In the genomic region with DNA sequence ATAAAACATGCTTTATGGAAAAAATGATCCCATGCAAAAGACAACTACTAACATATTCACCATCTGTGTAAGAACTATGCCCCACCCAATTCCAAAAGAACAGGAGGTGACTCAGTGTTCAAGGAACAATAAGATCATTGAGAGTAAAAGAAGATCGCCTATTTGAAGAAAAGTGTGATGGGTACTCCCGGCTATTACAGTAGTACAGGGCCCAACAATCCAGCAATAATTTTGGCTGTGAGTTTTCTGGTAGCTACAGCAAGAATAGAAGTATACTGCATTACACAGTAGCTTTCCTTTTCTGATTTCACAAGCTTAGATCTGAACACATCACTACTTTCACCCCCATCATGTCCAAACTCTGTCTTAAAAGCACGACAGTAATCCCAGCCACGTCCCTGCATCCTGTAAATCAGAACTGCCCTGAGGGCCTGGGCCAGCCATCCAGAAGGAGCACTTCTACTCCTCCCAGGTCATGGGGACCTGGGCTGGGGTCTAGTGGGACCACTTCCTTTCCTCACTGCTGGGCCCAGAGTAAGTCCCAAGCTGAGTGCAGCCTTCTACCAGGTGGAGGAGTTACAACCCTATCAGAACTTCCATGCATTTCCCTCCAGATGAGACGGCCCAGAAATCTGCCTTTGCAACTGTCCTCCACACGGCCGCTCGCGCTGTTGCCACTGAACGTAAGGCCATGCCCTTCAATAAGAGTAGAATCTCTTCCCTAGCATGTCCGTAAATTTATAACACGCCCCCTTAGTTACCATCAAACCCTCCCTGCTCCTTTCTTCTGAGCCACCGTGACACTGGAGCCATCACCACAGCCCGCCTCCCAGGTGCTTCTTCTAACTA, we compare ENCODE assay signal across 8 cellular contexts. TPM values are rescaled to one million over a fixed set of nuclear protein-coding genes. Genes with fewer than 3 reads are reported as not detected.
DNase-seq lines count a peak whose midpoint lies in the region; ATAC-seq and TF ChIP-seq lines count a peak whose summit lies in the region.

No MANE protein-coding gene starts in this region.

- WGBS in gastroesophageal sphincter (ENCODE audit: low coverage in 1 of 2), 2 donors: 46 to 48% methylated on average over 11 to 13 of the region's 14 CpGs

- TF ChIP-seq CTCF in gastroesophageal sphincter (IDR thresholded peaks at IDR 0.05): no peak

- peak overlapping the region in 1 of 2 donors; percentile 24 for H3K4me3 ChIP-seq in gastroesophageal sphincter

- H3K36me3 ChIP-seq in gastroesophageal sphincter: peaks cover 0 to 2% of the 10 kb centered on the region in 2 donors

- peak overlapping the region; percentile 63 for H3K4me3 Mint-ChIP-seq in activated CD4-positive, alpha-beta memory T cell treated with anti-CD3 and anti-CD28 coated beads, Interleukin-2, amount 10 ng/mL, durations not matched to agents 7 days and 5 days
- no peak overlapping the region for H3K4me3 Mint-ChIP-seq in stimulated activated memory B cell treated with anti-CD40 and anti-IgM and Interleukin-4, amounts not matched to agents 10 μg/mL and 1 μg/mL and 100 μg/mL, for 72 hours

- no peaks in the 10 kb centered on the region for H3K27me3 ChIP-seq in gastroesophageal sphincter

- CTCF ChIA-PET in activated CD4-positive, alpha-beta memory T cell treated with anti-CD3 and anti-CD28 coated beads, Interleukin-2, amount 10 ng/mL, durations not matched to agents 7 days and 5 days (lab: Charles Lee): interaction anchor here (1.0 to 1.7 kb wide), 2 partner anchors 8 to 10 kb away, joined by 3 to 4 read pairs; no protein-coding TSS in a partner anchor

- no peak for TF ChIP-seq POLR2A in gastroesophageal sphincter (IDR thresholded peaks at IDR 0.05)

- peak overlapping the region; percentile 94 to 100 (median 96) for H3K27ac ChIP-seq in gastroesophageal sphincter

- no peaks in the 10 kb centered on the region for H3K27me3 Mint-ChIP-seq in activated CD4-positive, alpha-beta memory T cell treated with anti-CD3 and anti-CD28 coated beads, Interleukin-2, amount 10 ng/mL, durations not matched to agents 7 days and 5 days
- H3K27me3 Mint-ChIP-seq in stimulated activated memory B cell treated with anti-CD40 and anti-IgM and Interleukin-4, amounts not matched to agents 10 μg/mL and 1 μg/mL and 100 μg/mL, for 72 hours: no peaks in the 10 kb centered on the region

- H3K9me3 ChIP-seq in gastroesophageal sphincter: no peaks in the 10 kb centered on the region

- DNase-seq in activated CD4-positive, alpha-beta T cell treated with anti-CD3 and anti-CD28 coated beads for 48 hours: peak; percentile 23
- no peak for DNase-seq in activated CD4-positive, alpha-beta T cell treated with anti-CD3 and anti-CD28 coated beads for 1 hour
- no peak for DNase-seq in activated CD4-positive, alpha-beta memory T cell treated with anti-CD3 and anti-CD28 coated beads, Interleukin-2, amount 10 ng/mL, durations not matched to agents 7 days and 5 days
- no peak for DNase-seq in central memory CD4-positive, alpha-beta T cell

- peaks cover 27% of the 10 kb centered on the region for H3K36me3 Mint-ChIP-seq in activated CD4-positive, alpha-beta memory T cell treated with anti-CD3 and anti-CD28 coated beads, Interleukin-2, amount 10 ng/mL, durations not matched to agents 7 days and 5 days (ENCODE audit: low read depth)
- no peaks in the 10 kb centered on the region for H3K36me3 Mint-ChIP-seq in stimulated activated memory B cell treated with anti-CD40 and anti-IgM and Interleukin-4, amounts not matched to agents 10 μg/mL and 1 μg/mL and 100 μg/mL, for 72 hours

- H3K4me1 ChIP-seq in gastroesophageal sphincter: peaks cover 27 to 98% (median 52%) of the 10 kb centered on the region in 3 donors

- TF ChIP-seq EP300 in gastroesophageal sphincter (IDR thresholded peaks at IDR 0.05): no peak

- POLR2A ChIA-PET in activated CD4-positive, alpha-beta memory T cell treated with anti-CD3 and anti-CD28 coated beads, Interleukin-2, amount 10 ng/mL, durations not matched to agents 7 days and 5 days (lab: Charles Lee): interaction anchor here (0.8 to 10.8 kb wide), 3 partner anchors 10 to 38 kb away, joined by 4 to 134 read pairs (median 4); no protein-coding TSS in a partner anchor

- H3K9me3 Mint-ChIP-seq in activated CD4-positive, alpha-beta memory T cell treated with anti-CD3 and anti-CD28 coated beads, Interleukin-2, amount 10 ng/mL, durations not matched to agents 7 days and 5 days: no peaks in the 10 kb centered on the region
- H3K9me3 Mint-ChIP-seq in stimulated activated memory B cell treated with anti-CD40 and anti-IgM and Interleukin-4, amounts not matched to agents 10 μg/mL and 1 μg/mL and 100 μg/mL, for 72 hours: no peaks in the 10 kb centered on the region

- H3K27ac Mint-ChIP-seq in activated CD4-positive, alpha-beta memory T cell treated with anti-CD3 and anti-CD28 coated beads, Interleukin-2, amount 10 ng/mL, durations not matched to agents 7 days and 5 days: peak overlapping the region; percentile 91
- peak overlapping the region; percentile 36 for H3K27ac Mint-ChIP-seq in stimulated activated memory B cell treated with anti-CD40 and anti-IgM and Interleukin-4, amounts not matched to agents 10 μg/mL and 1 μg/mL and 100 μg/mL, for 72 hours

- ATAC-seq in gastroesophageal sphincter (peak; percentile 51), GM19397 (IDR thresholded peaks at IDR 0.05; ENCODE audit: unreplicated experiment) (no peak), HG03469 (IDR thresholded peaks at IDR 0.05; ENCODE audit: unreplicated experiment) (no peak)
- no peak for ATAC-seq in stimulated activated memory B cell treated with anti-CD40 and anti-IgM and Interleukin-4, amounts not matched to agents 10 μg/mL and 1 μg/mL and 100 μg/mL, for 72 hours

- H3K4me1 Mint-ChIP-seq in activated CD4-positive, alpha-beta memory T cell treated with anti-CD3 and anti-CD28 coated beads, Interleukin-2, amount 10 ng/mL, durations not matched to agents 7 days and 5 days: peaks cover 86% of the 10 kb centered on the region
- peaks cover 41% of the 10 kb centered on the region for H3K4me1 Mint-ChIP-seq in stimulated activated memory B cell treated with anti-CD40 and anti-IgM and Interleukin-4, amounts not matched to agents 10 μg/mL and 1 μg/mL and 100 μg/mL, for 72 hours

RNA-seq across cellular contexts. Expression of a gene that starts 7.9 kb away (rescaled TPM):
- 100 to 1,000 TPM; 128 to 133 TPM for total RNA-seq in activated CD4-positive, alpha-beta memory T cell treated with anti-CD3 and anti-CD28 coated beads, Interleukin-2, amount 10 ng/mL, durations not matched to agents 7 days and 5 days
- 100 to 1,000 TPM; 209 to 286 (median 230) TPM for total RNA-seq in gastroesophageal sphincter

RNA-seq across cellular contexts. Expression of a gene that starts 35.0 kb away (rescaled TPM):
- 10 to 100 TPM; 12.2 to 16.1 TPM for total RNA-seq in activated CD4-positive, alpha-beta memory T cell treated with anti-CD3 and anti-CD28 coated beads, Interleukin-2, amount 10 ng/mL, durations not matched to agents 7 days and 5 days
- 10 to 100 TPM; 11.6 to 36.9 (median 23.4) TPM for total RNA-seq in gastroesophageal sphincter
